In the genomic region with DNA sequence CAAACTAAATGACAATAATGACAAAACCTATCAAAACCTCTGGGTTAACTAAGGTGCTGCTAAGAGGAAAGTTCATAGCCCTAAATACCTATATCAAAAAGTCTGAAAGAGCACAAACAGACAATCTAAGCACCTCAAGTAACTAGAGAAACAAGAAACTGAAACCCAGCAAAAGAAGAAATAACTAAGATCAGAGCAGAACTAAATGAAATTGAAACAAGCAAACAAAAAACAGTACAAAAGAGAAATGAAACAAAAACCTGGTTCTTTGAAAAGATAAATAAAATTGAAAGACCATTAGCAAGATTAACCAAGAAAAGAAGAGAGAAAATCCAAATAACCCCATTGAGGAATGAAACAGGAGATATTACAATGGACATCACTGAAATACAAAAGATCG, we compare ENCODE assay signal across 14 cellular contexts.
DNase-seq lines count a peak whose midpoint lies in the region; ATAC-seq lines count a peak whose summit lies in the region.
"Had no signal": no experiment of that assay in that cellular context is flagged by ENCODE, and none has a peak within 500 bp of the region (broad histone marks: within the 10 kb centered on the region; RNA-seq: fewer than 3 reads in every experiment).

No MANE protein-coding gene starts in this region.

- peaks cover 25% of the 10 kb centered on the region for H3K4me1 Mint-ChIP-seq in T-helper 1 cell treated with Interleukin-12 subunit alpha and Interleukin-12 subunit beta and Interleukin-4 antibody, amounts not matched to agents 30 μg/mL and 1 μg/mL, for 36 hours (ENCODE audit: low read depth)

- H3K4me3 Mint-ChIP-seq in T-helper 1 cell treated with Interleukin-12 subunit alpha and Interleukin-12 subunit beta and Interleukin-4 antibody, amounts not matched to agents 30 μg/mL and 1 μg/mL, for 36 hours, result peak overlapping the region; percentile 27

- peak overlapping the region; percentile 46 for H3K27ac Mint-ChIP-seq in T-helper 1 cell treated with Interleukin-12 subunit alpha and Interleukin-12 subunit beta and Interleukin-4 antibody, amounts not matched to agents 30 μg/mL and 1 μg/mL, for 36 hours

- H3K27me3 Mint-ChIP-seq in T-helper 1 cell treated with Interleukin-12 subunit alpha and Interleukin-12 subunit beta and Interleukin-4 antibody, amounts not matched to agents 30 μg/mL and 1 μg/mL, for 36 hours (ENCODE audit: low read depth), result no peaks in the 10 kb centered on the region
- H3K27me3 Mint-ChIP-seq: naive thymus-derived CD8-positive, alpha-beta T cell had no signal

- H3K36me3 Mint-ChIP-seq in T-helper 1 cell treated with Interleukin-12 subunit alpha and Interleukin-12 subunit beta and Interleukin-4 antibody, amounts not matched to agents 30 μg/mL and 1 μg/mL, for 36 hours (ENCODE audit: low read depth), result peaks cover 14% of the 10 kb centered on the region

- ATAC-seq in GM18511 (IDR thresholded peaks at IDR 0.05; ENCODE audit: unreplicated experiment), result peak; percentile 82
- ATAC-seq in GM21360 (IDR thresholded peaks at IDR 0.05; ENCODE audit: unreplicated experiment), result peak; percentile 52
- peak; percentile 92 for ATAC-seq in HG03095 (IDR thresholded peaks at IDR 0.05; ENCODE audit: unreplicated experiment)
- ATAC-seq: naive thymus-derived CD8-positive, alpha-beta T cell; SK-N-SH treated with all-trans-retinoic acid at 6 μM for 48 hours had no signal

- H3K9me3 Mint-ChIP-seq in T-helper 1 cell treated with Interleukin-12 subunit alpha and Interleukin-12 subunit beta and Interleukin-4 antibody, amounts not matched to agents 30 μg/mL and 1 μg/mL, for 36 hours, result peaks cover 34% of the 10 kb centered on the region

- DNase-seq in NCI-H1105 treated with DMSO at 0.1 percent for 48 hours (lab: John Stamatoyannopoulos, UW), result no peak
- no peak for DNase-seq in activated gamma-delta T cell (lab: John Stamatoyannopoulos, UW)
- DNase-seq in NCI-H82 (lab: John Stamatoyannopoulos, UW), result no peak
- DNase-seq in activated T-cell treated with anti-CD3 and anti-CD28 coated beads, Interleukin-2, amount 50 U/mL, for 48 hours, result no peak
- DNase-seq: activated CD4-positive, alpha-beta T cell treated with anti-CD3 and anti-CD28 coated beads for 48 hours; naive thymus-derived CD8-positive, alpha-beta T cell; NCI-H1417; NCI-H774; upper lobe of left lung had no signal
